In genomic region chr14:25111061-25111601, GRCh38 we compare ENCODE assay signal across 11 cellular contexts.
DNase-seq lines count a peak whose midpoint lies in the region; ATAC-seq and TF ChIP-seq lines count a peak whose summit lies in the region.
"Had no signal": no experiment of that assay in that cellular context is flagged by ENCODE, and none has a peak within 500 bp of the region (broad histone marks: within the 10 kb centered on the region; RNA-seq: fewer than 3 reads in every experiment).

No MANE protein-coding gene starts in this region.

- no peaks in the 10 kb centered on the region for H3K4me1 ChIP-seq in ascending aorta
- H3K4me1 ChIP-seq in skeletal muscle tissue (ENCODE audit: control insufficient read depth in 3 of 3, insufficient read depth in 3 of 3, low read length in 3 of 3) = peaks cover 0 to 7% (median 3%) of the 10 kb centered on the region in 3 donors
- H3K4me1 ChIP-seq: prostate gland had no signal

- H3K27ac ChIP-seq in ascending aorta = peak overlapping the region; percentile 8 to 42
- peak overlapping the region; percentile 4 for H3K27ac ChIP-seq in skeletal muscle tissue (ENCODE audit: low read depth, low read length)
- H3K27ac ChIP-seq: prostate gland had no signal

- intact Hi-C loops in ascending aorta (cut with DNase I) = no loop called here

- no peak overlapping the region for H3K4me3 ChIP-seq in ascending aorta
- no peak overlapping the region for H3K4me3 ChIP-seq in skeletal muscle tissue (ENCODE audit: low read length in 3 of 3)
- H3K4me3 ChIP-seq: prostate gland, tibial nerve had no signal

- DNase-seq in H4 (ENCODE audit: low spot score) (peak; percentile 89), ascending aorta (ENCODE audit: low spot score in 2 of 2) (peak in 1 of 2 donors; percentile 69), hippocampal formation (lab: John Stamatoyannopoulos, UW) (peak; percentile 7 to 12), middle frontal gyrus (ENCODE audit: extremely low spot score, low spot score) (no peak), germinal center (ENCODE audit: low spot score) (no peak)
- DNase-seq in stimulated activated naive CD4-positive, alpha-beta T cell treated with Interleukin-2 at 50 U/mL for 16 hours (lab: John Stamatoyannopoulos, UW) = no peak
- DNase-seq: activated B cell treated with CpG ODN at 0.5 μM for 24 hours had no signal

- no peak for ATAC-seq in GM18520 (IDR thresholded peaks at IDR 0.05; ENCODE audit: unreplicated experiment)

- no peaks in the 10 kb centered on the region for H3K27me3 ChIP-seq in ascending aorta
- no peaks in the 10 kb centered on the region for H3K27me3 ChIP-seq in skeletal muscle tissue (ENCODE audit: control insufficient read depth in 3 of 3, insufficient read depth in 3 of 3, low read length in 3 of 3)
- H3K27me3 ChIP-seq: tibial nerve had no signal

- H3K9ac ChIP-seq in skeletal muscle tissue (ENCODE audit: low read depth in 1 of 3, low read length in 3 of 3) = no peak overlapping the region

- H3K9me3 ChIP-seq in ascending aorta (no peaks in the 10 kb centered on the region), skeletal muscle tissue (ENCODE audit: control insufficient read depth in 3 of 3, low read length in 3 of 3) (no peaks in the 10 kb centered on the region)
- H3K9me3 ChIP-seq: prostate gland, tibial nerve had no signal

- no peak for TF ChIP-seq CTCF in ascending aorta (IDR thresholded peaks at IDR 0.05)

- H3K36me3 ChIP-seq in ascending aorta (no peaks in the 10 kb centered on the region), skeletal muscle tissue (ENCODE audit: control insufficient read depth in 3 of 3, insufficient read depth in 3 of 3, low read length in 3 of 3) (no peaks in the 10 kb centered on the region)
- H3K36me3 ChIP-seq: prostate gland, tibial nerve had no signal

Comparison
In these comparisons a context has a peak if more than half of its experiments do, and no peak if none do; other contexts are left out.
1. DNase-seq: peak in H4 (single experiment) and hippocampal formation (2 of 2); none in stimulated activated naive CD4-positive, alpha-beta T cell treated with Interleukin-2 at 50 U/mL for 16 hours (single experiment), middle frontal gyrus (single experiment) and germinal center (single experiment).